In the genomic region with DNA sequence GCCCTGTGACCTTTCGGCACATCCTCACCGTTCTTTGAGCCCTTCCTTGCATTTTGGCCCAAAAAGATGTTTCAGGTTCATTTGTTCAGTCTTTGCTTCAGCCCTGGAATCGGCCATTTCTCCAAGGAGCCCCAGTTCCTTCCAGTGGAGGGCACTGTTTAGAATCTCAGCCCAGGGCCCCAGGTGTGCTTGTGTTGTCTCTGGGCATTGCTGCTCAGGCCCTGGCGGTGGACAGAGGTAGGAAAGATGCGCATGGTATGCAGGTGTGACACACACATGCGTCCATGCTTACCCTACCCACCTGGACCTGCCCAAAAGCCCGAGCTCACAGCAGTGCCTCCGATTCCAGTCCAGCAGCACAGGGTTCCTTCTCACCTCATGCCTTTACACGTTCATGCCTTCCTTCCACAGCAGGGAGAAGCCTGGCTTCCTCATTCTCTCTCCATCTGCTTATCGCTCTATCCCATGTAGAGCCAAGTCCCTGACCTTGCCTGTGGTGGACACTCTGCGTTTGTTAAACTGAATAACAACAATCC, we compare ENCODE assay signal across 1 cellular context.
TF ChIP-seq lines count a peak whose summit lies in the region.

No MANE protein-coding gene starts in this region.

TF ChIP-seq in K562, 482 proteins besides CTCF, POLR2A, EP300 and RAD21 (continued from another document):
- TF ChIP-seq, protein P1, sequence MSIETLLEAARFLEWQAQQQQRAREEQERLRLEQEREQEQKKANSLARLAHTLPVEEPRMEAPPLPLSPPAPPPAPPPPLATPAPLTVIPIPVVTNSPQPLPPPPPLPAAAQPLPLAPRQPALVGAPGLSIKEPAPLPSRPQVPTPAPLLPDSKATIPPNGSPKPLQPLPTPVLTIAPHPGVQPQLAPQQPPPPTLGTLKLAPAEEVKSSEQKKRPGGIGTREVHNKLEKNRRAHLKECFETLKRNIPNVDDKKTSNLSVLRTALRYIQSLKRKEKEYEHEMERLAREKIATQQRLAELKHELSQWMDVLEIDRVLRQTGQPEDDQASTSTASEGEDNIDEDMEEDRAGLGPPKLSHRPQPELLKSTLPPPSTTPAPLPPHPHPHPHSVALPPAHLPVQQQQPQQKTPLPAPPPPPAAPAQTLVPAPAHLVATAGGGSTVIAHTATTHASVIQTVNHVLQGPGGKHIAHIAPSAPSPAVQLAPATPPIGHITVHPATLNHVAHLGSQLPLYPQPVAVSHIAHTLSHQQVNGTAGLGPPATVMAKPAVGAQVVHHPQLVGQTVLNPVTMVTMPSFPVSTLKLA (conservative IDR thresholded peaks at IDR 0.05) = peak in 1 of 2 experiments; percentile 33; a peak in 1 of 4 replicates
- TF ChIP-seq KDM5B (IDR thresholded peaks at IDR 0.05; ENCODE audit: insufficient replicate concordance, low read depth, low read length) = no peak
- TF ChIP-seq HDAC3 (IDR thresholded peaks at IDR 0.05; ENCODE audit: borderline replicate concordance, partially characterized antibody) = no peak
- TF ChIP-seq STAG1 (CRISPR knock-in tag; IDR thresholded peaks at IDR 0.05; ENCODE audit: borderline replicate concordance) = peak; percentile 15; the same call in 1 of the 2 replicates
- peak; percentile 70; the same call in 1 of the 2 replicates for TF ChIP-seq ZEB2 (IDR thresholded peaks at IDR 0.05)
- TF ChIP-seq, protein P2, sequence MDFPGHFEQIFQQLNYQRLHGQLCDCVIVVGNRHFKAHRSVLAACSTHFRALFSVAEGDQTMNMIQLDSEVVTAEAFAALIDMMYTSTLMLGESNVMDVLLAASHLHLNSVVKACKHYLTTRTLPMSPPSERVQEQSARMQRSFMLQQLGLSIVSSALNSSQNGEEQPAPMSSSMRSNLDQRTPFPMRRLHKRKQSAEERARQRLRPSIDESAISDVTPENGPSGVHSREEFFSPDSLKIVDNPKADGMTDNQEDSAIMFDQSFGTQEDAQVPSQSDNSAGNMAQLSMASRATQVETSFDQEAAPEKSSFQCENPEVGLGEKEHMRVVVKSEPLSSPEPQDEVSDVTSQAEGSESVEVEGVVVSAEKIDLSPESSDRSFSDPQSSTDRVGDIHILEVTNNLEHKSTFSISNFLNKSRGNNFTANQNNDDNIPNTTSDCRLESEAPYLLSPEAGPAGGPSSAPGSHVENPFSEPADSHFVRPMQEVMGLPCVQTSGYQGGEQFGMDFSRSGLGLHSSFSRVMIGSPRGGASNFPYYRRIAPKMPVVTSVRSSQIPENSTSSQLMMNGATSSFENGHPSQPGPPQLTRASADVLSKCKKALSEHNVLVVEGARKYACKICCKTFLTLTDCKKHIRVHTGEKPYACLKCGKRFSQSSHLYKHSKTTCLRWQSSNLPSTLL (IDR thresholded peaks at IDR 0.05) = no peak
- TF ChIP-seq DLX4 (CRISPR knock-in tag; IDR thresholded peaks at IDR 0.05) = no peak
- TF ChIP-seq SNIP1 (IDR thresholded peaks at IDR 0.05; ENCODE audit: low read depth) = no peak
- TF ChIP-seq ELF4 (CRISPR knock-in tag; IDR thresholded peaks at IDR 0.05) = no peak
- TF ChIP-seq HNRNPLL (IDR thresholded peaks at IDR 0.05; ENCODE audit: low read depth, low read length, poor library complexity, severe bottlenecking) = no peak
- no peak for TF ChIP-seq HNRNPL (IDR thresholded peaks at IDR 0.05; ENCODE audit: low read depth, low read length)
- TF ChIP-seq ELF2 (CRISPR knock-in tag; IDR thresholded peaks at IDR 0.05) = no peak
- TF ChIP-seq CTBP1 (IDR thresholded peaks at IDR 0.05; ENCODE audit: borderline replicate concordance) = peak; percentile 67
- peak; percentile 89 for TF ChIP-seq SPI1 (IDR thresholded peaks at IDR 0.05; ENCODE audit: borderline replicate concordance, low read depth, low read length)
- no peak for TF ChIP-seq ETV1 (tag; conservative IDR thresholded peaks at IDR 0.05; ENCODE audit: low read depth)
- no peak for TF ChIP-seq ZNF146 (CRISPR knock-in tag; IDR thresholded peaks at IDR 0.05; ENCODE audit: unreplicated experiment)
- TF ChIP-seq MAFK (IDR thresholded peaks at IDR 0.05; ENCODE audit: low read length) = no peak
- no peak for TF ChIP-seq CBX8 (IDR thresholded peaks at IDR 0.05; ENCODE audit: borderline replicate concordance, extremely low read depth, low read depth, low read length, poor library complexity, severe bottlenecking)
- no peak for TF ChIP-seq CBX2 (IDR thresholded peaks at IDR 0.05; ENCODE audit: insufficient read depth, low read length, poor library complexity, severe bottlenecking)
- TF ChIP-seq RBM25 (IDR thresholded peaks at IDR 0.05; ENCODE audit: low read depth, low read length, severe bottlenecking) = no peak
- TF ChIP-seq ZNF780A (CRISPR knock-in tag; IDR thresholded peaks at IDR 0.05) = no peak
- no peak for TF ChIP-seq DMBX1 (CRISPR knock-in tag; IDR thresholded peaks at IDR 0.05; ENCODE audit: borderline replicate concordance)
- no peak for TF ChIP-seq FOXK1 (CRISPR knock-in tag; IDR thresholded peaks at IDR 0.05; ENCODE audit: borderline replicate concordance)
- no peak for TF ChIP-seq ERF (CRISPR knock-in tag; IDR thresholded peaks at IDR 0.05)
- no peak for TF ChIP-seq TCF7 (IDR thresholded peaks at IDR 0.05; ENCODE audit: borderline replicate concordance)
- TF ChIP-seq, protein P3, sequence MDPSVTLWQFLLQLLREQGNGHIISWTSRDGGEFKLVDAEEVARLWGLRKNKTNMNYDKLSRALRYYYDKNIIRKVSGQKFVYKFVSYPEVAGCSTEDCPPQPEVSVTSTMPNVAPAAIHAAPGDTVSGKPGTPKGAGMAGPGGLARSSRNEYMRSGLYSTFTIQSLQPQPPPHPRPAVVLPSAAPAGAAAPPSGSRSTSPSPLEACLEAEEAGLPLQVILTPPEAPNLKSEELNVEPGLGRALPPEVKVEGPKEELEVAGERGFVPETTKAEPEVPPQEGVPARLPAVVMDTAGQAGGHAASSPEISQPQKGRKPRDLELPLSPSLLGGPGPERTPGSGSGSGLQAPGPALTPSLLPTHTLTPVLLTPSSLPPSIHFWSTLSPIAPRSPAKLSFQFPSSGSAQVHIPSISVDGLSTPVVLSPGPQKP (CRISPR knock-in tag; IDR thresholded peaks at IDR 0.05) = no peak
- no peak for TF ChIP-seq ZNF408 (CRISPR knock-in tag; IDR thresholded peaks at IDR 0.05; ENCODE audit: low read depth)
- peak; percentile 60 for TF ChIP-seq TCF3 (CRISPR knock-in tag; IDR thresholded peaks at IDR 0.05)
- 0 out of 2 replicates have a peak, but pooled peaks have one; percentile 19 for TF ChIP-seq ZNF143 (CRISPR knock-in tag; IDR thresholded peaks at IDR 0.05)
- no peak for TF ChIP-seq FOXM1 (IDR thresholded peaks at IDR 0.05; ENCODE audit: low read depth)
- no peak for TF ChIP-seq FOXM1 (CRISPR knock-in tag; IDR thresholded peaks at IDR 0.05; ENCODE audit: low read depth)
- TF ChIP-seq, protein P4, sequence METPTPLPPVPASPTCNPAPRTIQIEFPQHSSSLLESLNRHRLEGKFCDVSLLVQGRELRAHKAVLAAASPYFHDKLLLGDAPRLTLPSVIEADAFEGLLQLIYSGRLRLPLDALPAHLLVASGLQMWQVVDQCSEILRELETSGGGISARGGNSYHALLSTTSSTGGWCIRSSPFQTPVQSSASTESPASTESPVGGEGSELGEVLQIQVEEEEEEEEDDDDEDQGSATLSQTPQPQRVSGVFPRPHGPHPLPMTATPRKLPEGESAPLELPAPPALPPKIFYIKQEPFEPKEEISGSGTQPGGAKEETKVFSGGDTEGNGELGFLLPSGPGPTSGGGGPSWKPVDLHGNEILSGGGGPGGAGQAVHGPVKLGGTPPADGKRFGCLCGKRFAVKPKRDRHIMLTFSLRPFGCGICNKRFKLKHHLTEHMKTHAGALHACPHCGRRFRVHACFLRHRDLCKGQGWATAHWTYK (CRISPR knock-in tag; IDR thresholded peaks at IDR 0.05) = no peak
- no peak for TF ChIP-seq RBM15 (IDR thresholded peaks at IDR 0.05; ENCODE audit: insufficient read depth, low read length)
- TF ChIP-seq TAL1 (IDR thresholded peaks at IDR 0.05) = peak; percentile 10; the same call in 1 of the 2 replicates
- TF ChIP-seq ARID1B (IDR thresholded peaks at IDR 0.05) = peak; percentile 48; the same call in 1 of the 2 replicates
- TF ChIP-seq MAX (CRISPR knock-in tag; IDR thresholded peaks at IDR 0.05) = peak; percentile 76
- no peak for TF ChIP-seq RBM34 (IDR thresholded peaks at IDR 0.05; ENCODE audit: borderline replicate concordance, insufficient read depth, low read length)
- no peak for TF ChIP-seq ZNF184 (CRISPR knock-in tag; IDR thresholded peaks at IDR 0.05)
- TF ChIP-seq BRD4 (IDR thresholded peaks at IDR 0.05) = no peak
- no peak for TF ChIP-seq HMGN3 (IDR thresholded peaks at IDR 0.05; ENCODE audit: borderline replicate concordance, extremely low read depth, insufficient read length, low read depth, low read length)
- TF ChIP-seq RBM22 (IDR thresholded peaks at IDR 0.05; ENCODE audit: low read depth, low read length, poor library complexity, severe bottlenecking) = no peak
- no peak for TF ChIP-seq MED1 (CRISPR knock-in tag; IDR thresholded peaks at IDR 0.05; ENCODE audit: borderline replicate concordance)
- no peak for TF ChIP-seq ZNF217 (CRISPR knock-in tag; IDR thresholded peaks at IDR 0.05)
- TF ChIP-seq TEAD4 (IDR thresholded peaks at IDR 0.05; ENCODE audit: low read length) = peak; percentile 33; the same call in 1 of the 2 replicates
- TF ChIP-seq TEAD4 (CRISPR knock-in tag; IDR thresholded peaks at IDR 0.05; ENCODE audit: borderline replicate concordance) = no peak
- TF ChIP-seq GATA2 (CRISPR knock-in tag; IDR thresholded peaks at IDR 0.05) = 0 out of 2 replicates have a peak, but pooled peaks have one; percentile 49
- no peak for TF ChIP-seq GTF2A2 (tag; IDR thresholded peaks at IDR 0.05)
- no peak for TF ChIP-seq KDM2B (CRISPR knock-in tag; IDR thresholded peaks at IDR 0.05)
- no peak for TF ChIP-seq CCAR2 (IDR thresholded peaks at IDR 0.05; ENCODE audit: low read depth, low read length)
- TF ChIP-seq LCOR (CRISPR knock-in tag; IDR thresholded peaks at IDR 0.05) = 0 out of 2 replicates have a peak, but pooled peaks have one; percentile 43
- TF ChIP-seq MTA1 (IDR thresholded peaks at IDR 0.05; ENCODE audit: borderline replicate concordance) = no peak
- no peak for TF ChIP-seq ZNF133 (CRISPR knock-in tag; IDR thresholded peaks at IDR 0.05)
- peak in 1 of 3 experiments; percentile 69 for TF ChIP-seq YY1 (IDR thresholded peaks at IDR 0.05; ENCODE audit: borderline replicate concordance in 1 of 3, control insufficient read depth in 1 of 3, extremely low read depth in 1 of 3, insufficient read depth in 3 of 3, insufficient read length in 1 of 3, insufficient replicate concordance in 2 of 3, low read depth in 1 of 3, low read length in 2 of 3)
- peak; percentile 37; the same call in 1 of the 2 replicates for TF ChIP-seq CBFA2T3 (IDR thresholded peaks at IDR 0.05)
- peak; percentile 37; the same call in 1 of the 2 replicates for TF ChIP-seq GABPB1 (CRISPR knock-in tag; IDR thresholded peaks at IDR 0.05)
- TF ChIP-seq, protein P5, sequence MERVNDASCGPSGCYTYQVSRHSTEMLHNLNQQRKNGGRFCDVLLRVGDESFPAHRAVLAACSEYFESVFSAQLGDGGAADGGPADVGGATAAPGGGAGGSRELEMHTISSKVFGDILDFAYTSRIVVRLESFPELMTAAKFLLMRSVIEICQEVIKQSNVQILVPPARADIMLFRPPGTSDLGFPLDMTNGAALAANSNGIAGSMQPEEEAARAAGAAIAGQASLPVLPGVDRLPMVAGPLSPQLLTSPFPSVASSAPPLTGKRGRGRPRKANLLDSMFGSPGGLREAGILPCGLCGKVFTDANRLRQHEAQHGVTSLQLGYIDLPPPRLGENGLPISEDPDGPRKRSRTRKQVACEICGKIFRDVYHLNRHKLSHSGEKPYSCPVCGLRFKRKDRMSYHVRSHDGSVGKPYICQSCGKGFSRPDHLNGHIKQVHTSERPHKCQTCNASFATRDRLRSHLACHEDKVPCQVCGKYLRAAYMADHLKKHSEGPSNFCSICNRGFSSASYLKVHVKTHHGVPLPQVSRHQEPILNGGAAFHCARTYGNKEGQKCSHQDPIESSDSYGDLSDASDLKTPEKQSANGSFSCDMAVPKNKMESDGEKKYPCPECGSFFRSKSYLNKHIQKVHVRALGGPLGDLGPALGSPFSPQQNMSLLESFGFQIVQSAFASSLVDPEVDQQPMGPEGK (CRISPR knock-in tag; IDR thresholded peaks at IDR 0.05; ENCODE audit: borderline replicate concordance) = no peak
- no peak for TF ChIP-seq MCM7 (IDR thresholded peaks at IDR 0.05)
- TF ChIP-seq SETDB1 (IDR thresholded peaks at IDR 0.05; ENCODE audit: low read length) = no peak
- TF ChIP-seq, protein P6, sequence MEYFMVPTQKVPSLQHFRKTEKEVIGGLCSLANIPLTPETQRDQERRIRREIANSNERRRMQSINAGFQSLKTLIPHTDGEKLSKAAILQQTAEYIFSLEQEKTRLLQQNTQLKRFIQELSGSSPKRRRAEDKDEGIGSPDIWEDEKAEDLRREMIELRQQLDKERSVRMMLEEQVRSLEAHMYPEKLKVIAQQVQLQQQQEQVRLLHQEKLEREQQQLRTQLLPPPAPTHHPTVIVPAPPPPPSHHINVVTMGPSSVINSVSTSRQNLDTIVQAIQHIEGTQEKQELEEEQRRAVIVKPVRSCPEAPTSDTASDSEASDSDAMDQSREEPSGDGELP (CRISPR knock-in tag; IDR thresholded peaks at IDR 0.05; ENCODE audit: borderline replicate concordance) = peak; percentile 46; the same call in 1 of the 2 replicates
- no peak for TF ChIP-seq CAMTA2 (CRISPR knock-in tag; conservative IDR thresholded peaks at IDR 0.05)
- peak; percentile 35 to 45; a peak in 2 of 4 replicates for TF ChIP-seq NRF1 (conservative IDR thresholded peaks at IDR 0.05 in 1 of 2, IDR thresholded peaks at IDR 0.05 in 1 of 2)
- peak; percentile 51; the same call in 1 of the 2 replicates for TF ChIP-seq XRCC5 (IDR thresholded peaks at IDR 0.05; ENCODE audit: low read depth, low read length)
- no peak for TF ChIP-seq MTA3 (IDR thresholded peaks at IDR 0.05; ENCODE audit: borderline replicate concordance)
- TF ChIP-seq SMC3 (conservative IDR thresholded peaks at IDR 0.05; ENCODE audit: insufficient read depth, low read depth, low read length) = 0 out of 2 replicates have a peak, but pooled peaks have one; percentile 16
- no peak for TF ChIP-seq SRSF3 (IDR thresholded peaks at IDR 0.05; ENCODE audit: insufficient read depth, low read length)
- TF ChIP-seq HDAC1 (IDR thresholded peaks at IDR 0.05) = no peak
TF ChIP-seq in K562: peak in this region for 23.
